ENCODE assay signal across 1 cellular context in the genomic region with DNA sequence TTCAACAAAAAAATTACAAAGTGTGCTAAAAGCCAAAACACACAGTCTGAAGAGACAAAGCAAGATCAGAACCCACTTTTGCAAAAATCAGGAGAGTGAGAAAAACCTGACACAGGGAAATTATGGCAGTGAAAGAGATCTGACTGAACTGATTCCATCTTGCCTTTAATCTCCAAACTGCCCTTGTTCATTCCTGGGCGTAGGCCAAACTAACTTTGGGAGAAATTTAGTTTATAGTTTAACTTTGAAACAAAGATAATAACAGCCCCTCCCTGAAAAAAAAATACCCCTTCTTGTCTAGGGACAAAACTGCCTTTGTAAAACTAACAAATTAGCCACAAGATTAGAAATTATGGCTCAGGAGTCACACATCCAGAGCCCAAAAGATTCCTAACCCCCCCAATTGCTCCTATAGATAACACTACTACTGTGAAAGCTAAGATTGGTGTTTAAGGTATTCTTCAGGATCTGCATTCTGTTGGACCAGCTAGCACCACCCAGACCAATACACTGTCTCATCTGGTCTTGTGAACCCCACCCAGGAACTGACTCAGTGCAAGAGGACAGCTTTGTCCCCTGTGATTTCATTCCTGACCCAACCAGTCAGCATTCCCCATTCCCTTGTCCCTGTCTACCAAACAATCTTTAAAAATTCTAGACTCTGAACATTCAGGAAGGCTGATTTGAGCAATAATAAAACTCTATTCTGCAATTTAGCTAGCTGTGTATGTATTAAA.
TF ChIP-seq lines count a peak whose summit lies in the region.

No MANE protein-coding gene starts in this region.

TF ChIP-seq in HepG2, 621 proteins besides CTCF, POLR2A, EP300 and RAD21 (continued from another document):
- TF ChIP-seq CEBPG (CRISPR knock-in tag; IDR thresholded peaks at IDR 0.05) = 0 out of 2 replicates have a peak, but pooled peaks have one; percentile 6
- TF ChIP-seq, protein P1, sequence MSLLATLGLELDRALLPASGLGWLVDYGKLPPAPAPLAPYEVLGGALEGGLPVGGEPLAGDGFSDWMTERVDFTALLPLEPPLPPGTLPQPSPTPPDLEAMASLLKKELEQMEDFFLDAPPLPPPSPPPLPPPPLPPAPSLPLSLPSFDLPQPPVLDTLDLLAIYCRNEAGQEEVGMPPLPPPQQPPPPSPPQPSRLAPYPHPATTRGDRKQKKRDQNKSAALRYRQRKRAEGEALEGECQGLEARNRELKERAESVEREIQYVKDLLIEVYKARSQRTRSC (CRISPR knock-in tag; IDR thresholded peaks at IDR 0.05; ENCODE audit: low read depth) = no peak
